23 cellular contexts compared by ENCODE assay signal in the genomic region with DNA sequence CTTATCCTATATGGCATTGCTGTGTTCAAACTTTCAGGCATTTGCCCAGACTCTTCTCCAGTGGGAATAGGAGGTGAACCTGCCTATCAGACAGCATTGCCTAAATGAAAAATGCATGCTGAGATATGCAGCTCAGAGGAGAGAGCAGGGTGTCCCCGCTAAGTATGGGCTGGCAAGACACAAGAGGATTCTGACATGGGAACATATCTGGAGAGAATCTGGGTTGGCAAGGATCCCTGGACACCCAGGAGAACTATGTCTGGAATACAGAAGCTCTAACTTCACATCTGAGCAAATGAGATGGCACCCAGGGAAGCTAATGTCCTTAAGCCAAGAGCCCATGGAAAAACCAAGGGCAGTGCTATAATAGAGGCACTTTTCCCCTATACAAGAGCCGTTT. TPM values are rescaled to one million over a fixed set of nuclear protein-coding genes. Genes with fewer than 3 reads are reported as not detected.
"Had no signal": no experiment of that assay in that cellular context is flagged by ENCODE, and none has a peak within 500 bp of the region (broad histone marks: within the 10 kb centered on the region; RNA-seq: fewer than 3 reads in every experiment).

No MANE protein-coding gene starts in this region.

- H3K9me3 ChIP-seq: colonic mucosa, esophagus muscularis mucosa, left lung, lower lobe of right lung, ovary, sigmoid colon, spleen, thoracic aorta, tibial nerve, upper lobe of left lung had no signal

- ATAC-seq: foreskin keratinocyte; left lung; lower lobe of right lung; naive thymus-derived CD8-positive, alpha-beta T cell; stimulated activated memory B cell treated with anti-CD40 and anti-IgM and Interleukin-4, amounts not matched to agents 10 μg/mL and 1 μg/mL and 100 μg/mL, for 72 hours; stimulated activated naive CD8-positive, alpha-beta T cell treated with anti-CD3 and anti-CD28 coated beads, Interleukin-15, Interleukin-2, amounts not matched to agents 100 U/mL and 50 U/mL, for 24 hours had no signal

- DNase-seq: central memory CD4-positive, alpha-beta T cell; colonic mucosa; effector memory CD4-positive, alpha-beta T cell; foreskin keratinocyte; glutamatergic neuron; kidney; left lung; lower lobe of right lung; naive thymus-derived CD8-positive, alpha-beta T cell; occipital lobe; ovary; sigmoid colon; spleen; stimulated activated CD4-positive, alpha-beta T cell treated with anti-CD3 and anti-CD28 coated beads, Interleukin-4, amount 100 ng/mL, for 4 hours; stimulated activated naive CD8-positive, alpha-beta T cell treated with anti-CD3 and anti-CD28 coated beads, Interleukin-15, Interleukin-2, amounts not matched to agents 100 U/mL and 50 U/mL, for 24 hours; substantia nigra; upper lobe of left lung had no signal

- H3K4me3 ChIP-seq: colonic mucosa, esophagus muscularis mucosa, left lung, lower lobe of right lung, ovary, sigmoid colon, skin epidermis, spleen, thoracic aorta, tibial nerve, upper lobe of left lung had no signal

- H3K4me1 ChIP-seq: foreskin keratinocyte, left lung, lower lobe of right lung, spleen, tibial nerve, upper lobe of left lung had no signal

- H3K27ac ChIP-seq: colonic mucosa, esophagus muscularis mucosa, foreskin keratinocyte, left lung, lower lobe of right lung, ovary, sigmoid colon, skin epidermis, spleen, thoracic aorta, tibial nerve, upper lobe of left lung had no signal

- H3K27me3 ChIP-seq: colonic mucosa, esophagus muscularis mucosa, left lung, ovary, sigmoid colon, spleen, tibial nerve, upper lobe of left lung had no signal

- H3K36me3 ChIP-seq: colonic mucosa, esophagus muscularis mucosa, left lung, lower lobe of right lung, ovary, sigmoid colon, spleen, thoracic aorta, tibial nerve, upper lobe of left lung had no signal

RNA-seq across cellular contexts. Expression of a gene that starts 18.4 kb away (rescaled TPM):
- total RNA-seq: endothelial cell of umbilical vein; foreskin keratinocyte; naive thymus-derived CD8-positive, alpha-beta T cell had no signal
- polyA plus RNA-seq: endothelial cell of umbilical vein; foreskin keratinocyte; naive thymus-derived CD8-positive, alpha-beta T cell had no signal
